ENCODE assay signal across 10 cellular contexts in the genomic region with DNA sequence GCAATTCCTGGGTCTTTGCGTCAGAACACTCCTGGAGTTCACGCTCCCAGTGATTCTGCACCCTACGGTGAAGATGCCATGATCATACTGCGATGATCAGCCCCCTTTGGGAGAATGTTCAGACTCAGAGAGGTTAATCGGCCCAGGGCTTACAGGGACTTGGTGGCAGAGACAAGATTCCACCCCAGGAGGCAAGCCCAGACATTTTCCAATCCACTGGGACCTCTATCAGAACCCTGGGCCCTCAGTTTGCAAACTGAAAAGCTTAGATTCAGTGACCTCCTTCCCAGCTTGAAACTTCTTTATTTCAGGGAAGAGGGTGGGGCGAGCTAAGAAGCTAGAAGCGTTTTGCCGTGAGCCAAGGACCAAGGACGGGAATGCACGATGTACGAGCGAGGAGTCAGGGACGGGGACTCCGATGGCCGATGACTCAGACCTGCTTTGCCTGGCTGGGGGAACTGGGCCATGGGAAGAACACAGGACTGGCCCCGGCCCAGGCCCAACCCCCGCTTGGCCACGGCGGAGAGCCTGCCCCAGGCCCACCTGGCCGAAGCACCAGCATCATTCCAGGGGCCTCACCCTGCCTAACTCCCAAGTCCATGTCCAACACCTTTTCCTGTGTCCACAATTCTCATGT. TPM values are rescaled to one million over a fixed set of nuclear protein-coding genes. Genes with fewer than 3 reads are reported as not detected.
DNase-seq lines count a peak whose midpoint lies in the region; ATAC-seq and TF ChIP-seq lines count a peak whose summit lies in the region.
"Had no signal": no experiment of that assay in that cellular context is flagged by ENCODE, and none has a peak within 500 bp of the region (broad histone marks: within the 10 kb centered on the region; RNA-seq: fewer than 3 reads in every experiment).

No MANE protein-coding gene starts in this region.

- H3K4me1 Mint-ChIP-seq in HFFc6 (ENCODE audit: low read depth): peaks cover 56% of the 10 kb centered on the region
- peaks cover 35% of the 10 kb centered on the region for H3K4me1 Mint-ChIP-seq in brain
- H3K4me1 Mint-ChIP-seq in natural killer cell: peaks cover 15 to 17% of the 10 kb centered on the region in 2 donors

- H3K9me3 ChIP-seq in stomach smooth muscle (ENCODE audit: control insufficient read depth in 2 of 2, low read length in 2 of 2): no peaks in the 10 kb centered on the region

- no peak for TF ChIP-seq CTCF in HFFc6 (IDR thresholded peaks at IDR 0.05)
- TF ChIP-seq CTCF in brain (conservative IDR thresholded peaks at IDR 0.05): no peak
- no peak for TF ChIP-seq CTCF in natural killer cell (IDR thresholded peaks at IDR 0.05)

- H3K9me3 Mint-ChIP-seq in HFFc6: no peaks in the 10 kb centered on the region
- no peaks in the 10 kb centered on the region for H3K9me3 Mint-ChIP-seq in brain
- H3K9me3 Mint-ChIP-seq in natural killer cell: no peaks in the 10 kb centered on the region
- H3K9me3 Mint-ChIP-seq: effector memory CD8-positive, alpha-beta T cell had no signal

- intact Hi-C loops in natural killer cell (cut with micrococcal nuclease): no loop called here

- H3K36me3 Mint-ChIP-seq in HFFc6 (ENCODE audit: low read depth) (no peaks in the 10 kb centered on the region), brain (no peaks in the 10 kb centered on the region), natural killer cell (no peaks in the 10 kb centered on the region)

- peak overlapping the region in 1 of 2 donors; percentile 54 for H3K4me3 ChIP-seq in stomach smooth muscle (ENCODE audit: low read length in 2 of 2)

- no peaks in the 10 kb centered on the region for H3K27me3 ChIP-seq in layer of hippocampus (ENCODE audit: control insufficient read depth, insufficient read depth, low read length)
- no peaks in the 10 kb centered on the region for H3K27me3 ChIP-seq in stomach smooth muscle (ENCODE audit: control insufficient read depth in 1 of 2, insufficient read depth in 2 of 2, low read length in 2 of 2)

- H3K9ac ChIP-seq in stomach smooth muscle (ENCODE audit: low read length in 2 of 2): peak overlapping the region; percentile 30 to 58

- H3K27ac Mint-ChIP-seq in HFFc6 (peak overlapping the region; percentile 100), brain (peak overlapping the region; percentile 72 to 98 (median 96)), natural killer cell (no peak overlapping the region)

- no peaks in the 10 kb centered on the region for H3K36me3 ChIP-seq in stomach smooth muscle (ENCODE audit: control insufficient read depth in 2 of 2, insufficient read depth in 2 of 2, low read length in 2 of 2)

- no peak for ATAC-seq in natural killer cell
- no peak for ATAC-seq in GM21390 (IDR thresholded peaks at IDR 0.05; ENCODE audit: unreplicated experiment)
- ATAC-seq in HG03442 (IDR thresholded peaks at IDR 0.05; ENCODE audit: unreplicated experiment): no peak
- ATAC-seq: effector memory CD8-positive, alpha-beta T cell had no signal

- H3K4me3 Mint-ChIP-seq in HFFc6 (peak overlapping the region; percentile 83), brain (peak overlapping the region in 4 of 5 experiments; percentile 58 to 72 (median 66)), natural killer cell (no peak overlapping the region)

- DNase-seq in HFFc6 (peak; percentile 69), NCI-H345 treated with DMSO at 0.1 percent for 48 hours (lab: John Stamatoyannopoulos, UW; ENCODE audit: unreplicated experiment) (no peak), natural killer cell (no peak)
- DNase-seq: effector memory CD8-positive, alpha-beta T cell; stimulated activated CD4-positive, alpha-beta T cell treated with anti-CD3 and anti-CD28 coated beads, Interleukin-4, amount 100 ng/mL, for 1 hour had no signal

- peak overlapping the region; percentile 23 for H3K27ac ChIP-seq in layer of hippocampus (ENCODE audit: low read depth, low read length)
- H3K27ac ChIP-seq in stomach smooth muscle (ENCODE audit: low read length): peak overlapping the region; percentile 90

- H3K4me1 ChIP-seq in stomach smooth muscle (ENCODE audit: control insufficient read depth, insufficient read depth, low read length): peaks cover 34% of the 10 kb centered on the region

- H3K27me3 Mint-ChIP-seq in HFFc6 (ENCODE audit: insufficient read depth) (peaks cover 2% of the 10 kb centered on the region; the same call in 1 of the 2 replicates), brain (peaks cover 7% of the 10 kb centered on the region), natural killer cell (ENCODE audit: low read depth in 2 of 2) (peaks cover 0 to 10% of the 10 kb centered on the region in 2 donors)
- H3K27me3 Mint-ChIP-seq: effector memory CD8-positive, alpha-beta T cell had no signal

RNA-seq across cellular contexts. Expression of gene SOCS3, which starts 34.7 kb away (rescaled TPM):
- total RNA-seq in HFFc6 (2021; fragmentation: NEBNext Ultra II Directional; extraction: Animal tissue kit (Norgen Biotek cat#: 25700)): 10 to 100 TPM; 27.4 to 37.2 (median 33.2) TPM
- 11.3 TPM for polyA plus RNA-seq in brain (ENCODE audit: insufficient read depth, low read depth, low replicate concordance)
- total RNA-seq in natural killer cell: 10 to 100 TPM; 39.0 to 47.9 (median 43.6) TPM

RNA-seq across cellular contexts. Expression of gene PGS1, which starts 53.3 kb away (rescaled TPM):
- total RNA-seq in HFFc6 (2021; fragmentation: NEBNext Ultra II Directional; extraction: Animal tissue kit (Norgen Biotek cat#: 25700)): 10 to 100 TPM; 20.2 to 26.1 (median 24.5) TPM
- polyA plus RNA-seq in brain (ENCODE audit: insufficient read depth, low read depth, low replicate concordance): 33.6 TPM
- 10 to 100 TPM; 47.9 to 53.6 (median 48.3) TPM for total RNA-seq in natural killer cell

Comparison
In these comparisons a context has a peak if more than half of its experiments do, and no peak if none do; other contexts are left out.
1. H3K27ac Mint-ChIP-seq: peak in HFFc6 (single experiment) and brain (5 of 5); none in natural killer cell (0 of 2).